In genomic region chr9:88812938-88813670, GRCh38 we compare ENCODE assay signal across 22 cellular contexts.
"Had no signal": no experiment of that assay in that cellular context is flagged by ENCODE, and none has a peak within 500 bp of the region (broad histone marks: within the 10 kb centered on the region; RNA-seq: fewer than 3 reads in every experiment).

No MANE protein-coding gene starts in this region.

- H3K27ac Mint-ChIP-seq: activated CD4-positive, alpha-beta memory T cell treated with anti-CD3 and anti-CD28 coated beads for 36 hours; activated naive CD8-positive, alpha-beta T cell treated with anti-CD3 and anti-CD28 coated beads for 36 hours; natural killer cell treated with Interleukin-12 subunit alpha and Interleukin-12 subunit beta and Interleukin-15 and Interleukin-18, amount 100 ng/mL, for 72 hours; T-helper 17 cell had no signal

- H3K36me3 Mint-ChIP-seq: activated CD4-positive, alpha-beta memory T cell treated with anti-CD3 and anti-CD28 coated beads for 36 hours; activated naive CD8-positive, alpha-beta T cell treated with anti-CD3 and anti-CD28 coated beads for 36 hours; natural killer cell treated with Interleukin-12 subunit alpha and Interleukin-12 subunit beta and Interleukin-15 and Interleukin-18, amount 100 ng/mL, for 72 hours had no signal

- H2AFZ ChIP-seq: parathyroid adenoma had no signal

- H3K4me3 Mint-ChIP-seq: activated CD4-positive, alpha-beta memory T cell treated with anti-CD3 and anti-CD28 coated beads for 36 hours; activated naive CD8-positive, alpha-beta T cell treated with anti-CD3 and anti-CD28 coated beads for 36 hours; natural killer cell treated with Interleukin-12 subunit alpha and Interleukin-12 subunit beta and Interleukin-15 and Interleukin-18, amount 100 ng/mL, for 72 hours; stimulated activated naive CD8-positive, alpha-beta T cell treated with anti-CD3 and anti-CD28 coated beads, Interleukin-15, amount 100 ng/mL, for 72 hours; T-helper 17 cell had no signal

- H3K36me3 ChIP-seq: breast epithelium, tibial nerve, uterus had no signal

- H3K9me3 Mint-ChIP-seq: activated CD4-positive, alpha-beta memory T cell treated with anti-CD3 and anti-CD28 coated beads for 36 hours; activated naive CD8-positive, alpha-beta T cell treated with anti-CD3 and anti-CD28 coated beads for 36 hours; natural killer cell treated with Interleukin-12 subunit alpha and Interleukin-12 subunit beta and Interleukin-15 and Interleukin-18, amount 100 ng/mL, for 72 hours; stimulated activated naive CD8-positive, alpha-beta T cell treated with anti-CD3 and anti-CD28 coated beads, Interleukin-15, amount 100 ng/mL, for 72 hours had no signal

- H3K27ac ChIP-seq: breast epithelium, parathyroid adenoma, tibial nerve, uterus had no signal

- ATAC-seq: natural killer cell treated with Interleukin-12 subunit alpha and Interleukin-12 subunit beta and Interleukin-15 and Interleukin-18, amount 100 ng/mL, for 72 hours; right cardiac atrium; stimulated activated naive CD8-positive, alpha-beta T cell treated with anti-CD3 and anti-CD28 coated beads, Interleukin-15, amount 100 ng/mL, for 72 hours; T-helper 17 cell had no signal

- H3K4me3 ChIP-seq: breast epithelium, tibial nerve, uterus had no signal

- H3K9ac ChIP-seq: parathyroid adenoma had no signal

- H3K4me1 ChIP-seq: breast epithelium, parathyroid adenoma, uterus had no signal

- DNase-seq: activated CD4-positive, alpha-beta memory T cell treated with anti-CD3 and anti-CD28 coated beads for 36 hours; activated CD4-positive, alpha-beta T cell treated with anti-CD3 and anti-CD28 coated beads for 48 hours; activated CD4-positive, CD25-positive, alpha-beta regulatory T cell; activated naive CD4-positive, alpha-beta T cell treated with Interleukin-2 at 50 U/mL for 16 hours; activated naive CD8-positive, alpha-beta T cell treated with anti-CD3 and anti-CD28 coated beads for 36 hours; activated T-cell treated with anti-CD3 and anti-CD28 coated beads, Interleukin-2, amount 50 U/mL, for 48 hours; cerebellar nuclear complex; cortex of kidney; effector CD8-positive, alpha-beta T cell; foreskin melanocyte; glutamatergic neuron; hippocampal formation; right cardiac atrium; stimulated activated CD4-positive, alpha-beta T cell treated with anti-CD3 and anti-CD28 coated beads, Interleukin-12 subunit alpha, Interleukin-12 subunit beta, amount 100 ng/mL, for 4 hours; stimulated activated CD4-positive, alpha-beta T cell treated with anti-CD3 and anti-CD28 coated beads, Interleukin-4, amount 100 ng/mL, for 4 hours; stimulated activated naive CD8-positive, alpha-beta T cell treated with anti-CD3 and anti-CD28 coated beads, Interleukin-15, amount 100 ng/mL, for 72 hours; T-helper 17 cell; uterus had no signal

- H3K4me1 Mint-ChIP-seq: stimulated activated naive CD8-positive, alpha-beta T cell treated with anti-CD3 and anti-CD28 coated beads, Interleukin-15, amount 100 ng/mL, for 72 hours; T-helper 17 cell had no signal

- H3K9me3 ChIP-seq: breast epithelium, tibial nerve, uterus had no signal

- H3K27me3 ChIP-seq: breast epithelium, tibial nerve, uterus had no signal
